ENCODE assay signal across 19 cellular contexts in genomic region chr12:31019561-31020308, GRCh38. TPM values are rescaled to one million over a fixed set of nuclear protein-coding genes. Genes with fewer than 3 reads are reported as not detected.
DNase-seq lines count a peak whose midpoint lies in the region; ATAC-seq, FAIRE-seq and TF ChIP-seq lines count a peak whose summit lies in the region.
"Had no signal": no experiment of that assay in that cellular context is flagged by ENCODE, and none has a peak within 500 bp of the region (broad histone marks: within the 10 kb centered on the region; RNA-seq: fewer than 3 reads in every experiment).

No MANE protein-coding gene starts in this region.

- H3K36me3 ChIP-seq in OCI-LY7 (ENCODE audit: insufficient read depth, low read length) (no peaks in the 10 kb centered on the region; the same call in 1 of the 2 replicates), upper lobe of left lung (no peaks in the 10 kb centered on the region), HepG2 (replicated peaks in 1 of 2; ENCODE audit: control insufficient read depth in 1 of 2, insufficient read depth in 2 of 2, low read length in 2 of 2) (no peaks in the 10 kb centered on the region)

- intact Hi-C loops in activated CD4-positive, alpha-beta memory T cell treated with anti-CD3 and anti-CD28 coated beads for 36 hours (cut with micrococcal nuclease): no loop called here
- intact Hi-C loops in OCI-LY7 (cut with micrococcal nuclease; ENCODE audit: unreplicated experiment): no loop called here
- intact Hi-C loops in HepG2 (cut with micrococcal nuclease; ENCODE audit: unreplicated experiment): no loop called here

- H3K4me3 ChIP-seq in OCI-LY7 (ENCODE audit: low read depth, low read length, poor library complexity, severe bottlenecking): no peak overlapping the region
- H3K4me3 ChIP-seq in upper lobe of left lung: no peak overlapping the region
- H3K4me3 ChIP-seq in HepG2 (replicated peaks in 1 of 3; ENCODE audit: insufficient read depth in 1 of 3, low read depth in 2 of 3, low read length in 3 of 3): no peak overlapping the region

- H3K4me3 Mint-ChIP-seq in activated CD4-positive, alpha-beta memory T cell treated with anti-CD3 and anti-CD28 coated beads for 36 hours: no peak overlapping the region
- H3K4me3 Mint-ChIP-seq in activated CD4-positive, alpha-beta memory T cell treated with anti-CD3 and anti-CD28 coated beads, Interleukin-2, amount 10 ng/mL, durations not matched to agents 7 days and 5 days: no peak overlapping the region

- H3K9me3 ChIP-seq in OCI-LY7 (ENCODE audit: low read length) (0 out of 2 replicates have a peak, but pooled peaks cover 5% of the 10 kb centered on the region), upper lobe of left lung (no peaks in the 10 kb centered on the region), HepG2 (ENCODE audit: low read length) (no peaks in the 10 kb centered on the region)

- no peaks in the 10 kb centered on the region for H3K4me1 Mint-ChIP-seq in activated CD4-positive, alpha-beta memory T cell treated with anti-CD3 and anti-CD28 coated beads for 36 hours (ENCODE audit: low read depth)
- H3K4me1 Mint-ChIP-seq in activated CD4-positive, alpha-beta memory T cell treated with anti-CD3 and anti-CD28 coated beads, Interleukin-2, amount 10 ng/mL, durations not matched to agents 7 days and 5 days: no peaks in the 10 kb centered on the region

- no peaks in the 10 kb centered on the region for H3K79me2 ChIP-seq in OCI-LY7 (ENCODE audit: insufficient read depth, low read depth, low read length)
- H3K79me2 ChIP-seq in HepG2 (ENCODE audit: insufficient read depth, low read length): no peaks in the 10 kb centered on the region

- ATAC-seq in upper lobe of left lung (ENCODE audit: low FRiP score in 2 of 2) (no peak), HepG2 (no peak)
- ATAC-seq: HCT116, Panc1, Right ventricle myocardium inferior had no signal

- in situ Hi-C loops in HepG2 (cut with HindIII; ENCODE audit: extremely low pct_ligation_motif_present, low pct_unique_long_range_greater_than_20kb): no loop called here

- no peak for FAIRE-seq in HepG2 (lab: Jason Lieb, UNC)

- WGBS in upper lobe of left lung, 2 donors: 85 to 86% methylated on average over 19 of the region's 19 CpGs
- WGBS in HepG2 (ENCODE audit: low lambda C conversion rate): 50% methylated on average over 19 of the region's 19 CpGs

- peak overlapping the region; percentile 65; the same call in 1 of the 2 replicates for H3K4me2 ChIP-seq in OCI-LY7 (ENCODE audit: low read length)
- H3K4me2 ChIP-seq in HepG2 (ENCODE audit: low read depth, low read length): no peak overlapping the region
- H3K4me2 ChIP-seq: KMS-11 had no signal

- peaks cover 2% of the 10 kb centered on the region for H3K9me3 Mint-ChIP-seq in activated CD4-positive, alpha-beta memory T cell treated with anti-CD3 and anti-CD28 coated beads for 36 hours
- peaks cover 2% of the 10 kb centered on the region for H3K9me3 Mint-ChIP-seq in activated CD4-positive, alpha-beta memory T cell treated with anti-CD3 and anti-CD28 coated beads, Interleukin-2, amount 10 ng/mL, durations not matched to agents 7 days and 5 days

- H3K27me3 Mint-ChIP-seq in activated CD4-positive, alpha-beta memory T cell treated with anti-CD3 and anti-CD28 coated beads for 36 hours: peaks cover 7% of the 10 kb centered on the region
- peaks cover 33% of the 10 kb centered on the region for H3K27me3 Mint-ChIP-seq in activated CD4-positive, alpha-beta memory T cell treated with anti-CD3 and anti-CD28 coated beads, Interleukin-2, amount 10 ng/mL, durations not matched to agents 7 days and 5 days

- TF ChIP-seq EP300 in upper lobe of left lung (IDR thresholded peaks at IDR 0.05) (no peak), HepG2 (IDR thresholded peaks at IDR 0.05; ENCODE audit: low read depth in 2 of 2, low read length in 2 of 2) (no peak), HepG2 (CRISPR knock-in tag; IDR thresholded peaks at IDR 0.05; ENCODE audit: borderline replicate concordance) (no peak)

- CTCF ChIA-PET in activated CD4-positive, alpha-beta memory T cell treated with anti-CD3 and anti-CD28 coated beads for 36 hours (lab: Charles Lee): no interaction called here
- CTCF ChIA-PET in activated CD4-positive, alpha-beta memory T cell treated with anti-CD3 and anti-CD28 coated beads, Interleukin-2, amount 10 ng/mL, durations not matched to agents 7 days and 5 days (lab: Charles Lee): no interaction called here
- CTCF ChIA-PET in OCI-LY7 (lab: Charles Lee; ENCODE audit: unreplicated experiment): no interaction called here
- CTCF ChIA-PET in HepG2 (lab: Yijun Ruan, JAX; ENCODE audit: low intra/inter-chr PET ratio, low total read pairs): no interaction called here

- H4K20me1 ChIP-seq in OCI-LY7 (ENCODE audit: insufficient read depth, low read length) (no peaks in the 10 kb centered on the region), HepG2 (ENCODE audit: insufficient read depth, low read length) (no peaks in the 10 kb centered on the region)

- no peak overlapping the region for H3K9ac ChIP-seq in HepG2 (ENCODE audit: insufficient read depth, low read depth, low read length)
- H3K9ac ChIP-seq: KMS-11 had no signal

- no peak overlapping the region for H3K27ac Mint-ChIP-seq in activated CD4-positive, alpha-beta memory T cell treated with anti-CD3 and anti-CD28 coated beads for 36 hours
- no peak overlapping the region for H3K27ac Mint-ChIP-seq in activated CD4-positive, alpha-beta memory T cell treated with anti-CD3 and anti-CD28 coated beads, Interleukin-2, amount 10 ng/mL, durations not matched to agents 7 days and 5 days

- TF ChIP-seq POLR2A in upper lobe of left lung (IDR thresholded peaks at IDR 0.05): no peak
- TF ChIP-seq POLR2A in HepG2 (IDR thresholded peaks at IDR 0.05; ENCODE audit: insufficient read depth in 1 of 2, low read depth in 2 of 2, low read length in 2 of 2): no peak

- H2AFZ ChIP-seq in OCI-LY7 (ENCODE audit: low read length): peak overlapping the region; percentile 42; the same call in 1 of the 2 replicates
- no peak overlapping the region for H2AFZ ChIP-seq in HepG2 (ENCODE audit: low read length)

- H3K9me2 ChIP-seq in OCI-LY7 (ENCODE audit: insufficient read depth, low read length): no peaks in the 10 kb centered on the region

- no peaks in the 10 kb centered on the region for H3K36me3 Mint-ChIP-seq in activated CD4-positive, alpha-beta memory T cell treated with anti-CD3 and anti-CD28 coated beads for 36 hours
- H3K36me3 Mint-ChIP-seq in activated CD4-positive, alpha-beta memory T cell treated with anti-CD3 and anti-CD28 coated beads, Interleukin-2, amount 10 ng/mL, durations not matched to agents 7 days and 5 days (ENCODE audit: low read depth): no peaks in the 10 kb centered on the region

- H3K27ac ChIP-seq in OCI-LY7 (ENCODE audit: low read depth, low read length, poor library complexity, severe bottlenecking) (peak overlapping the region; percentile 21), upper lobe of left lung (no peak overlapping the region), HepG2 (ENCODE audit: extremely low read length, insufficient read depth, low read length) (no peak overlapping the region)
- H3K27ac ChIP-seq: KMS-11 had no signal

- TF ChIP-seq CTCF in OCI-LY7 (conservative IDR thresholded peaks at IDR 0.05; ENCODE audit: low read length): no peak
- TF ChIP-seq CTCF in upper lobe of left lung (IDR thresholded peaks at IDR 0.05): no peak
- TF ChIP-seq CTCF in HepG2 (CRISPR knock-in tag; IDR thresholded peaks at IDR 0.05): no peak

- no peaks in the 10 kb centered on the region for H3K27me3 ChIP-seq in upper lobe of left lung
- peaks cover 2 to 11% of the 10 kb centered on the region in 2 experiments; a peak in 3 of 5 replicates for H3K27me3 ChIP-seq in HepG2 (ENCODE audit: control insufficient read depth in 1 of 2, insufficient read depth in 2 of 2, low read length in 2 of 2)

- TF ChIP-seq RAD21 in HepG2 (CRISPR knock-in tag; IDR thresholded peaks at IDR 0.05): no peak

- BruUV-seq in OCI-LY7 (replicated peaks; lab: Mats Ljungman, UMichigan) (no TSS peak), HepG2 (replicated peaks; lab: Mats Ljungman, UMichigan) (no TSS peak)

- H3K4me1 ChIP-seq in OCI-LY7 (ENCODE audit: insufficient read depth, low read length, poor library complexity, severe bottlenecking) (peaks cover 77% of the 10 kb centered on the region), upper lobe of left lung (peaks cover 0 to 5% (median 1%) of the 10 kb centered on the region in 4 donors), HepG2 (ENCODE audit: insufficient read depth, low read length) (no peaks in the 10 kb centered on the region)

- peak; percentile 2 for DNase-seq in activated CD4-positive, alpha-beta memory T cell treated with anti-CD3 and anti-CD28 coated beads for 36 hours
- no peak for DNase-seq in activated CD4-positive, alpha-beta memory T cell treated with anti-CD3 and anti-CD28 coated beads, Interleukin-2, amount 10 ng/mL, durations not matched to agents 7 days and 5 days
- DNase-seq in OCI-LY7 (ENCODE audit: low spot score): no peak
- DNase-seq in medulla oblongata (ENCODE audit: extremely low spot score): peak; percentile 55
- DNase-seq in upper lobe of left lung: peak; percentile 8 to 46
- DNase-seq in HepG2 (ENCODE audit: low spot score): no peak
- no peak for DNase-seq in HCEC 1CT
- DNase-seq in NCI-H1694 (lab: John Stamatoyannopoulos, UW): no peak
- DNase-seq: 8988T, C1 segment of cervical spinal cord, COR-L47, DMS153, NCI-H1105 treated with DMSO at 0.1 percent for 48 hours, NCI-H187 treated with DMSO at 0.1 percent for 48 hours, NCI-H446 had no signal

- POLR2A ChIA-PET in activated CD4-positive, alpha-beta memory T cell treated with anti-CD3 and anti-CD28 coated beads for 36 hours (lab: Charles Lee): no interaction called here
- POLR2A ChIA-PET in activated CD4-positive, alpha-beta memory T cell treated with anti-CD3 and anti-CD28 coated beads, Interleukin-2, amount 10 ng/mL, durations not matched to agents 7 days and 5 days (lab: Charles Lee): no interaction called here
- POLR2A ChIA-PET in OCI-LY7 (lab: Charles Lee) (interaction anchor here (5.4 kb wide), 1 partner anchor 13 kb away, joined by 49 read pairs; no protein-coding TSS in a partner anchor), HepG2 (lab: Yijun Ruan, JAX) (no interaction called here)

RNA-seq across cellular contexts. Expression of gene DDX11, which starts 53.9 kb away (rescaled TPM):
- total RNA-seq in activated CD4-positive, alpha-beta memory T cell treated with anti-CD3 and anti-CD28 coated beads for 36 hours: 100 to 1,000 TPM; 115 to 116 TPM
- total RNA-seq in activated CD4-positive, alpha-beta memory T cell treated with anti-CD3 and anti-CD28 coated beads, Interleukin-2, amount 10 ng/mL, durations not matched to agents 7 days and 5 days: 100 to 1,000 TPM; 121 to 131 TPM
- total RNA-seq in OCI-LY7 (2014; rRNA removed; shearing (Covaris generic)): 170 and 189 TPM in 2 replicates
- total RNA-seq in OCI-LY7 (2022): 262 and 315 TPM in 2 replicates
- 100 to 1,000 TPM in 1 of 6 donors, 10 to 100 TPM in 5; 13.9 to 117 (median 23.0) TPM for total RNA-seq in upper lobe of left lung
- 17.1 and 40.8 TPM in 2 replicates for total RNA-seq in HepG2 (2016; rRNA removed; fragmentation: Illumina TruSeq; extraction: Trizol)
- total RNA-seq in HepG2 (2016; cell fraction: cytosol; rRNA removed; fragmentation: Illumina TruSeq; extraction: Trizol; ENCODE audit: low read depth): 28.6 and 29.4 TPM in 2 replicates
- total RNA-seq in HepG2 (2016; cell fraction: insoluble cytoplasmic fraction; rRNA removed; fragmentation: Illumina TruSeq; extraction: Trizol): 16.0 and 40.8 TPM in 2 replicates
- total RNA-seq in HepG2 (2016; cell fraction: membrane; rRNA removed; fragmentation: Illumina TruSeq; extraction: Trizol): 14.9 and 18.5 TPM in 2 replicates
- total RNA-seq in HepG2 (2016; cell fraction: nucleus; rRNA removed; fragmentation: Illumina TruSeq; extraction: Trizol): 76.9 and 82.6 TPM in 2 replicates
- polyA plus RNA-seq in HepG2 (2011; rRNA removed): 23.9 and 24.2 TPM in 2 replicates
- polyA plus RNA-seq in HepG2 (2011; cell fraction: cytosol; rRNA removed): 5.5 and 6.3 TPM in 2 replicates
- polyA plus RNA-seq in HepG2 (2011; cell fraction: nucleus; rRNA removed): 172 and 221 TPM in 2 replicates
- 22.4 and 23.6 TPM in 2 replicates for polyA plus RNA-seq in HepG2 (2012)
- 2.2 TPM in 2 replicates for polyA plus RNA-seq in HepG2 (2016; cell fraction: cytosol; fragmentation: Illumina TruSeq; extraction: Trizol; ENCODE audit: low read depth)
- polyA plus RNA-seq in HepG2 (2016; cell fraction: insoluble cytoplasmic fraction; fragmentation: Illumina TruSeq; extraction: Trizol; ENCODE audit: low read depth): 8.7 and 11.8 TPM in 2 replicates
- polyA plus RNA-seq in HepG2 (2016; cell fraction: membrane; fragmentation: Illumina TruSeq; extraction: Trizol; ENCODE audit: low read depth): 2.6 and 3.4 TPM in 2 replicates
- 133 and 148 TPM in 2 replicates for polyA plus RNA-seq in HepG2 (2016; cell fraction: nucleus; fragmentation: Illumina TruSeq; extraction: Trizol; ENCODE audit: insufficient read depth, low read depth)
- 27.7 and 88.8 TPM in 2 replicates for polyA minus RNA-seq in HepG2 (2011; rRNA and poly(A)+ RNA removed; ENCODE audit: low replicate concordance)
- 6.9 and 7.2 TPM in 2 replicates for polyA minus RNA-seq in HepG2 (2011; cell fraction: cytosol; rRNA and poly(A)+ RNA removed)
- 83.3 and 93.6 TPM in 2 replicates for polyA minus RNA-seq in HepG2 (2011; cell fraction: nucleus; rRNA and poly(A)+ RNA removed)

Comparison
In these comparisons a context has a peak if more than half of its experiments do, and no peak if none do; other contexts are left out.
1. DNase-seq: peak in activated CD4-positive, alpha-beta memory T cell treated with anti-CD3 and anti-CD28 coated beads for 36 hours (single experiment), medulla oblongata (single experiment) and upper lobe of left lung (2 of 2); none in activated CD4-positive, alpha-beta memory T cell treated with anti-CD3 and anti-CD28 coated beads, Interleukin-2, amount 10 ng/mL, durations not matched to agents 7 days and 5 days (single experiment), OCI-LY7 (single experiment), HepG2 (single experiment), HCEC 1CT (single experiment) and NCI-H1694 (single experiment).